1 cellular context compared by ENCODE assay signal in the genomic region with DNA sequence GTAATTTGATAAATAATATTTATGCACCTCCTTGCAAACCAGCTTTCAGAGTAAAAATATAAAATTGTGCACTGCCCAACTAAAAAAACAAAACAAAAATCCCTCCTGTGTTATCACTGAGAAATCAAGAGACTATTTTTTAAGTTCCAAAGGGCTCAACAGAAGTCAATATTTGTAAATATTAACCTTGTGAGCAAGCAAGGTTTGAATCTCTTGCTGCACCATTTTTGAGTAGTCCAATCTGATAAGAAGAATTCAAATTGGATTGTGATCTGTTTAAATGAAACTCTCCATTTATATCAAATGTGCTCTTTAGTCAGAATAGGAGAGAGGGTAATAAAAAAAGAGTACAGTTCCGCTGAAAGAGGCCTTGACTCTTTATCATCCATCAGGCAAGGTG.
A peak's percentile ranks its signal among the peaks of the same experiment; 100 is the strongest.
TF ChIP-seq lines count a peak whose summit lies in the region.

No MANE protein-coding gene starts in this region.

TF ChIP-seq in HepG2, 621 proteins besides CTCF, POLR2A, EP300 and RAD21 (continued from another document):
- TF ChIP-seq, protein P1, sequence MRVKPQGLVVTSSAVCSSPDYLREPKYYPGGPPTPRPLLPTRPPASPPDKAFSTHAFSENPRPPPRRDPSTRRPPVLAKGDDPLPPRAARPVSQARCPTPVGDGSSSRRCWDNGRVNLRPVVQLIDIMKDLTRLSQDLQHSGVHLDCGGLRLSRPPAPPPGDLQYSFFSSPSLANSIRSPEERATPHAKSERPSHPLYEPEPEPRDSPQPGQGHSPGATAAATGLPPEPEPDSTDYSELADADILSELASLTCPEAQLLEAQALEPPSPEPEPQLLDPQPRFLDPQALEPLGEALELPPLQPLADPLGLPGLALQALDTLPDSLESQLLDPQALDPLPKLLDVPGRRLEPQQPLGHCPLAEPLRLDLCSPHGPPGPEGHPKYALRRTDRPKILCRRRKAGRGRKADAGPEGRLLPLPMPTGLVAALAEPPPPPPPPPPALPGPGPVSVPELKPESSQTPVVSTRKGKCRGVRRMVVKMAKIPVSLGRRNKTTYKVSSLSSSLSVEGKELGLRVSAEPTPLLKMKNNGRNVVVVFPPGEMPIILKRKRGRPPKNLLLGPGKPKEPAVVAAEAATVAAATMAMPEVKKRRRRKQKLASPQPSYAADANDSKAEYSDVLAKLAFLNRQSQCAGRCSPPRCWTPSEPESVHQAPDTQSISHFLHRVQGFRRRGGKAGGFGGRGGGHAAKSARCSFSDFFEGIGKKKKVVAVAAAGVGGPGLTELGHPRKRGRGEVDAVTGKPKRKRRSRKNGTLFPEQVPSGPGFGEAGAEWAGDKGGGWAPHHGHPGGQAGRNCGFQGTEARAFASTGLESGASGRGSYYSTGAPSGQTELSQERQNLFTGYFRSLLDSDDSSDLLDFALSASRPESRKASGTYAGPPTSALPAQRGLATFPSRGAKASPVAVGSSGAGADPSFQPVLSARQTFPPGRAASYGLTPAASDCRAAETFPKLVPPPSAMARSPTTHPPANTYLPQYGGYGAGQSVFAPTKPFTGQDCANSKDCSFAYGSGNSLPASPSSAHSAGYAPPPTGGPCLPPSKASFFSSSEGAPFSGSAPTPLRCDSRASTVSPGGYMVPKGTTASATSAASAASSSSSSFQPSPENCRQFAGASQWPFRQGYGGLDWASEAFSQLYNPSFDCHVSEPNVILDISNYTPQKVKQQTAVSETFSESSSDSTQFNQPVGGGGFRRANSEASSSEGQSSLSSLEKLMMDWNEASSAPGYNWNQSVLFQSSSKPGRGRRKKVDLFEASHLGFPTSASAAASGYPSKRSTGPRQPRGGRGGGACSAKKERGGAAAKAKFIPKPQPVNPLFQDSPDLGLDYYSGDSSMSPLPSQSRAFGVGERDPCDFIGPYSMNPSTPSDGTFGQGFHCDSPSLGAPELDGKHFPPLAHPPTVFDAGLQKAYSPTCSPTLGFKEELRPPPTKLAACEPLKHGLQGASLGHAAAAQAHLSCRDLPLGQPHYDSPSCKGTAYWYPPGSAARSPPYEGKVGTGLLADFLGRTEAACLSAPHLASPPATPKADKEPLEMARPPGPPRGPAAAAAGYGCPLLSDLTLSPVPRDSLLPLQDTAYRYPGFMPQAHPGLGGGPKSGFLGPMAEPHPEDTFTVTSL (CRISPR knock-in tag; IDR thresholded peaks at IDR 0.05; ENCODE audit: borderline replicate concordance), result peak; percentile 83; the same call in 1 of the 2 replicates
- no peak for TF ChIP-seq ZNF629 (CRISPR knock-in tag; conservative IDR thresholded peaks at IDR 0.05)
- TF ChIP-seq SP140L (CRISPR knock-in tag; IDR thresholded peaks at IDR 0.05; ENCODE audit: borderline replicate concordance), result no peak
- TF ChIP-seq MAZ (IDR thresholded peaks at IDR 0.05; ENCODE audit: borderline replicate concordance, low read depth, low read length), result no peak
- TF ChIP-seq MAZ (CRISPR knock-in tag; IDR thresholded peaks at IDR 0.05; ENCODE audit: low read depth), result no peak
- TF ChIP-seq FOXP1 (IDR thresholded peaks at IDR 0.05), result no peak
- peak; percentile 44; the same call in 1 of the 2 replicates for TF ChIP-seq FOXP1 (CRISPR knock-in tag; IDR thresholded peaks at IDR 0.05)
- TF ChIP-seq POGZ (CRISPR knock-in tag; IDR thresholded peaks at IDR 0.05), result peak; percentile 52; the same call in 1 of the 2 replicates
- no peak for TF ChIP-seq ZNF614 (CRISPR knock-in tag; IDR thresholded peaks at IDR 0.05; ENCODE audit: borderline replicate concordance)
- no peak for TF ChIP-seq ZNF343 (CRISPR knock-in tag; IDR thresholded peaks at IDR 0.05)
- no peak for TF ChIP-seq YEATS4 (CRISPR knock-in tag; IDR thresholded peaks at IDR 0.05; ENCODE audit: borderline replicate concordance)
- peak; percentile 38; the same call in 1 of the 2 replicates for TF ChIP-seq ZMYM4 (CRISPR knock-in tag; IDR thresholded peaks at IDR 0.05)
- TF ChIP-seq, protein P2, sequence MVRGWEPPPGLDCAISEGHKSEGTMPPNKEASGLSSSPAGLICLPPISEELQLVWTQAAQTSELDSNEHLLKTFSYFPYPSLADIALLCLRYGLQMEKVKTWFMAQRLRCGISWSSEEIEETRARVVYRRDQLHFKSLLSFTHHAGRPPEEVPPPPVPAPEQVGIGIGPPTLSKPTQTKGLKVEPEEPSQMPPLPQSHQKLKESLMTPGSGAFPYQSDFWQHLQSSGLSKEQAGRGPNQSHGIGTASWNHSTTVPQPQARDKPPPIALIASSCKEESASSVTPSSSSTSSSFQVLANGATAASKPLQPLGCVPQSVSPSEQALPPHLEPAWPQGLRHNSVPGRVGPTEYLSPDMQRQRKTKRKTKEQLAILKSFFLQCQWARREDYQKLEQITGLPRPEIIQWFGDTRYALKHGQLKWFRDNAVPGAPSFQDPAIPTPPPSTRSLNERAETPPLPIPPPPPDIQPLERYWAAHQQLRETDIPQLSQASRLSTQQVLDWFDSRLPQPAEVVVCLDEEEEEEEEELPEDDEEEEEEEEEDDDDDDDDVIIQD (CRISPR knock-in tag; IDR thresholded peaks at IDR 0.05; ENCODE audit: low read depth), result peak; percentile 51; the same call in 1 of the 2 replicates
- TF ChIP-seq ZNF282 (IDR thresholded peaks at IDR 0.05; ENCODE audit: partially characterized antibody), result no peak
- peak; percentile 56 for TF ChIP-seq FOXA3 (CRISPR knock-in tag; IDR thresholded peaks at IDR 0.05)
- TF ChIP-seq, protein P3, sequence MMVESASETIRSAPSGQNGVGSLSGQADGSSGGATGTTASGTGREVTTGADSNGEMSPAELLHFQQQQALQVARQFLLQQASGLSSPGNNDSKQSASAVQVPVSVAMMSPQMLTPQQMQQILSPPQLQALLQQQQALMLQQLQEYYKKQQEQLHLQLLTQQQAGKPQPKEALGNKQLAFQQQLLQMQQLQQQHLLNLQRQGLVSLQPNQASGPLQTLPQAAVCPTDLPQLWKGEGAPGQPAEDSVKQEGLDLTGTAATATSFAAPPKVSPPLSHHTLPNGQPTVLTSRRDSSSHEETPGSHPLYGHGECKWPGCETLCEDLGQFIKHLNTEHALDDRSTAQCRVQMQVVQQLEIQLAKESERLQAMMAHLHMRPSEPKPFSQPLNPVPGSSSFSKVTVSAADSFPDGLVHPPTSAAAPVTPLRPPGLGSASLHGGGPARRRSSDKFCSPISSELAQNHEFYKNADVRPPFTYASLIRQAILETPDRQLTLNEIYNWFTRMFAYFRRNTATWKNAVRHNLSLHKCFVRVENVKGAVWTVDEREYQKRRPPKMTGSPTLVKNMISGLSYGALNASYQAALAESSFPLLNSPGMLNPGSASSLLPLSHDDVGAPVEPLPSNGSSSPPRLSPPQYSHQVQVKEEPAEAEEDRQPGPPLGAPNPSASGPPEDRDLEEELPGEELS (CRISPR knock-in tag; IDR thresholded peaks at IDR 0.05), result peak; percentile 33; the same call in 1 of the 2 replicates
- TF ChIP-seq NFIC (IDR thresholded peaks at IDR 0.05; ENCODE audit: low read length), result peak; percentile 54; the same call in 1 of the 2 replicates
- TF ChIP-seq CCAR2 (optimal IDR thresholded peaks at IDR 0.05; ENCODE audit: low read depth, low read length), result no peak
- TF ChIP-seq ONECUT2 (CRISPR knock-in tag; IDR thresholded peaks at IDR 0.05), result peak; percentile 73
- TF ChIP-seq RCOR2 (CRISPR knock-in tag; IDR thresholded peaks at IDR 0.05), result 0 out of 2 replicates have a peak, but pooled peaks have one; percentile 21
- TF ChIP-seq GATAD2A (CRISPR knock-in tag; IDR thresholded peaks at IDR 0.05), result peak; percentile 32; the same call in 1 of the 2 replicates
- TF ChIP-seq ZFP82 (CRISPR knock-in tag; IDR thresholded peaks at IDR 0.05; ENCODE audit: borderline replicate concordance), result no peak
- TF ChIP-seq, protein P4, sequence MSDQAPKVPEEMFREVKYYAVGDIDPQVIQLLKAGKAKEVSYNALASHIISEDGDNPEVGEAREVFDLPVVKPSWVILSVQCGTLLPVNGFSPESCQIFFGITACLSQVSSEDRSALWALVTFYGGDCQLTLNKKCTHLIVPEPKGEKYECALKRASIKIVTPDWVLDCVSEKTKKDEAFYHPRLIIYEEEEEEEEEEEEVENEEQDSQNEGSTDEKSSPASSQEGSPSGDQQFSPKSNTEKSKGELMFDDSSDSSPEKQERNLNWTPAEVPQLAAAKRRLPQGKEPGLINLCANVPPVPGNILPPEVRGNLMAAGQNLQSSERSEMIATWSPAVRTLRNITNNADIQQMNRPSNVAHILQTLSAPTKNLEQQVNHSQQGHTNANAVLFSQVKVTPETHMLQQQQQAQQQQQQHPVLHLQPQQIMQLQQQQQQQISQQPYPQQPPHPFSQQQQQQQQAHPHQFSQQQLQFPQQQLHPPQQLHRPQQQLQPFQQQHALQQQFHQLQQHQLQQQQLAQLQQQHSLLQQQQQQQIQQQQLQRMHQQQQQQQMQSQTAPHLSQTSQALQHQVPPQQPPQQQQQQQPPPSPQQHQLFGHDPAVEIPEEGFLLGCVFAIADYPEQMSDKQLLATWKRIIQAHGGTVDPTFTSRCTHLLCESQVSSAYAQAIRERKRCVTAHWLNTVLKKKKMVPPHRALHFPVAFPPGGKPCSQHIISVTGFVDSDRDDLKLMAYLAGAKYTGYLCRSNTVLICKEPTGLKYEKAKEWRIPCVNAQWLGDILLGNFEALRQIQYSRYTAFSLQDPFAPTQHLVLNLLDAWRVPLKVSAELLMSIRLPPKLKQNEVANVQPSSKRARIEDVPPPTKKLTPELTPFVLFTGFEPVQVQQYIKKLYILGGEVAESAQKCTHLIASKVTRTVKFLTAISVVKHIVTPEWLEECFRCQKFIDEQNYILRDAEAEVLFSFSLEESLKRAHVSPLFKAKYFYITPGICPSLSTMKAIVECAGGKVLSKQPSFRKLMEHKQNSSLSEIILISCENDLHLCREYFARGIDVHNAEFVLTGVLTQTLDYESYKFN (CRISPR knock-in tag; conservative IDR thresholded peaks at IDR 0.05), result peak; percentile 70
- TF ChIP-seq NR2F6 (IDR thresholded peaks at IDR 0.05), result peak; percentile 24; the same call in 1 of the 2 replicates
- no peak for TF ChIP-seq NR2F6 (CRISPR knock-in tag; IDR thresholded peaks at IDR 0.05)
- 0 out of 2 replicates have a peak, but pooled peaks have one; percentile 35 for TF ChIP-seq ARID5B (CRISPR knock-in tag; IDR thresholded peaks at IDR 0.05)
